In genomic region chr1:1574721-1575537, GRCh38 we compare ENCODE assay signal across 8 cellular contexts. TPM values are rescaled to one million over a fixed set of nuclear protein-coding genes. Genes with fewer than 3 reads are reported as not detected.
A peak's percentile ranks its signal among the peaks of the same experiment; 100 is the strongest.
DNase-seq lines count a peak whose midpoint lies in the region; ATAC-seq and TF ChIP-seq lines count a peak whose summit lies in the region.

SSU72 (minus strand) TSS chr1:1574863; CDS start chr1:1574557, 306 bp downstream.

- TF ChIP-seq CTCF in vagina (IDR thresholded peaks at IDR 0.05) = no peak

- ATAC-seq in HG02852 (IDR thresholded peaks at IDR 0.05; ENCODE audit: unreplicated experiment) (peak; percentile 78), right cardiac atrium (peak; percentile 94 to 95)

- WGBS in right cardiac atrium = under 1% methylated on average over 87 of the region's 87 CpGs

- TF ChIP-seq POLR2A in GM15510 (IDR thresholded peaks at IDR 0.05; ENCODE audit: borderline replicate concordance, extremely low read depth, insufficient read length) = peak; percentile 90
- TF ChIP-seq POLR2A in vagina (IDR thresholded peaks at IDR 0.05) = peak; percentile 44 to 74

- DNase-seq in NCI-H146 treated with DMSO at 0.1 percent for 48 hours (lab: John Stamatoyannopoulos, UW; ENCODE audit: unreplicated experiment) (peak; percentile 54), T-helper 2 cell (peak; percentile 85 to 97 (median 87)), right cardiac atrium (peak; percentile 94 to 98 (median 97)), vagina (ENCODE audit: extremely low spot score in 2 of 2) (no peak)

- H3K4me3 ChIP-seq in right cardiac atrium (ENCODE audit: low read length) (peak within 1 kb of the TSS; percentile 74), rectal smooth muscle tissue (ENCODE audit: low read length) (peak within 1 kb of the TSS; percentile 100), vagina (peak within 1 kb of the TSS; percentile 97 to 100)

- H3K27ac ChIP-seq in angular gyrus (ENCODE audit: low read depth, low read length) (peak within 1 kb of the TSS; percentile 87), right cardiac atrium (ENCODE audit: low read length) (peak within 1 kb of the TSS; percentile 94), rectal smooth muscle tissue (ENCODE audit: low read depth, low read length) (peak within 1 kb of the TSS; percentile 100), vagina (peak within 1 kb of the TSS; percentile 98)

- intact Hi-C loops in right cardiac atrium (cut with DNase I) (no loop called here), vagina (cut with DNase I) (no loop called here)

- H3K27me3 ChIP-seq in right cardiac atrium (ENCODE audit: control insufficient read depth, insufficient read depth) (no peaks in the 10 kb centered on the region), rectal smooth muscle tissue (ENCODE audit: control insufficient read depth, insufficient read depth, low read length) (no peaks in the 10 kb centered on the region), vagina (no peaks in the 10 kb centered on the region)

- H3K9me3 ChIP-seq in right cardiac atrium (ENCODE audit: control insufficient read depth, low read length) (no peaks in the 10 kb centered on the region), vagina (no peaks in the 10 kb centered on the region)

- H3K36me3 ChIP-seq in rectal smooth muscle tissue (ENCODE audit: control insufficient read depth, insufficient read depth, low read length) (no peaks in the 10 kb centered on the region), vagina (no peaks in the 10 kb centered on the region)

- peaks cover 2% of the 10 kb centered on the region for H3K4me1 ChIP-seq in right cardiac atrium (ENCODE audit: control insufficient read depth, insufficient read depth, low read length)
- H3K4me1 ChIP-seq in rectal smooth muscle tissue (ENCODE audit: control insufficient read depth, insufficient read depth, low read length) = peaks cover 10% of the 10 kb centered on the region
- peaks cover 48% of the 10 kb centered on the region for H3K4me1 ChIP-seq in vagina

- peak within 1 kb of the TSS; percentile 100 for H3K9ac ChIP-seq in rectal smooth muscle tissue (ENCODE audit: low read length)

RNA-seq across cellular contexts. Expression of gene SSU72, which starts in this region (rescaled TPM):
- total RNA-seq in right cardiac atrium (100 to 1,000 TPM; 112 to 115 (median 113) TPM), vagina (105 TPM)
- polyA plus RNA-seq in right cardiac atrium = 130 TPM

Comparison
In these comparisons a context has a peak if more than half of its experiments do, and no peak if none do; other contexts are left out.
1. DNase-seq: peak in NCI-H146 treated with DMSO at 0.1 percent for 48 hours (single experiment), T-helper 2 cell (5 of 5) and right cardiac atrium (3 of 3); none in vagina (0 of 2).
2. Peak in every context shown above with its lines, with median percentiles within 50 percentile points of each other: H3K27ac ChIP-seq and H3K4me3 ChIP-seq.